ENCODE assay signal across 19 cellular contexts in the genomic region with DNA sequence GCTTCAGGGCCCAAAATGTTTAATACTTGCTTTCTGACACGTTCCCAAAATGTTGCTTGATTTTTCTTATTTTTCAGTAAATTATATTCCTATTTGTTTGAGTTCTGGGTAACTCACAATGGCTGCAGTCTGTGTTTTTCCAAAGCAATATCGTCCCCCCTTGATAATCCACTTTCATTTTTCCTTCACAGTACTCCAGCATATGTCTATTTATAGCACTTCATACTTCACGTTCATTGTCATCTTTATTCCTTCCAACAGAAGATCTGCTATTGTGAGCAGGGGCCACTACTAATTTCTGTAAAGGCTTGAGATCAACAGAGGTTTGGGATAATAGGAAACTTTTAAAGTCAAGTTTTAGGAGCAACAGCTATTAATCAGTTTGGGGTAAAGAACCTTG. TPM values are rescaled to one million over a fixed set of nuclear protein-coding genes. Genes with fewer than 3 reads are reported as not detected.
DNase-seq lines count a peak whose midpoint lies in the region; ATAC-seq and TF ChIP-seq lines count a peak whose summit lies in the region.
"Had no signal": no experiment of that assay in that cellular context is flagged by ENCODE, and none has a peak within 500 bp of the region (broad histone marks: within the 10 kb centered on the region; RNA-seq: fewer than 3 reads in every experiment).

No MANE protein-coding gene starts in this region.

- H3K36me3 ChIP-seq in ascending aorta (no peaks in the 10 kb centered on the region), osteoblast (ENCODE audit: insufficient read depth, low read length) (no peaks in the 10 kb centered on the region)
- H3K36me3 ChIP-seq: left lung had no signal

- H4K20me1 ChIP-seq in osteoblast (ENCODE audit: insufficient read depth, low read length), result no peaks in the 10 kb centered on the region

- H3K27me3 Mint-ChIP-seq in type B pancreatic cell (no peaks in the 10 kb centered on the region), CD14-positive monocyte (ENCODE audit: low read depth in 3 of 3) (peaks cover 0 to 2% (median 2%) of the 10 kb centered on the region in 3 donors)
- H3K27me3 Mint-ChIP-seq: stimulated activated naive CD8-positive, alpha-beta T cell treated with anti-CD3 and anti-CD28 coated beads, Interleukin-15, Interleukin-2, amounts not matched to agents 100 ng/mL and 50 ng/mL, for 24 hours had no signal

- H3K27me3 ChIP-seq in ascending aorta, result no peaks in the 10 kb centered on the region
- no peaks in the 10 kb centered on the region for H3K27me3 ChIP-seq in osteoblast (ENCODE audit: insufficient read depth, low read length)
- H3K27me3 ChIP-seq: left lung had no signal

- DNase-seq in AG08395 (ENCODE audit: low spot score) (peak; percentile 4), ascending aorta (ENCODE audit: low spot score in 2 of 2) (no peak), Right ventricle myocardium superior (no peak), osteoblast (ENCODE audit: insufficient read length, low spot score, missing footprints) (no peak), type B pancreatic cell (ENCODE audit: extremely low spot score, unreplicated experiment) (no peak), CD14-positive monocyte (ENCODE audit: low spot score) (no peak)
- DNase-seq: activated naive CD4-positive, alpha-beta T cell treated with Interleukin-2 at 50 U/mL for 16 hours; aorta; C1 segment of cervical spinal cord; GF-D8; left lung; MM.1S; NCI-H1436 treated with DMSO at 0.1 percent for 48 hours; nucleus accumbens; SIG-M5; T-helper 1 cell had no signal

- H3K79me2 ChIP-seq in osteoblast (ENCODE audit: insufficient read depth, low read length), result no peaks in the 10 kb centered on the region

- ATAC-seq in Right ventricle myocardium superior (ENCODE audit: poor library complexity) (peak; percentile 82), HG03520 (IDR thresholded peaks at IDR 0.05; ENCODE audit: unreplicated experiment) (no peak), HG03196 (IDR thresholded peaks at IDR 0.05; ENCODE audit: unreplicated experiment) (no peak)
- ATAC-seq: left lung had no signal

- no peak for TF ChIP-seq CTCF in ascending aorta (IDR thresholded peaks at IDR 0.05)
- TF ChIP-seq CTCF in osteoblast (IDR thresholded peaks at IDR 0.05; ENCODE audit: extremely low read depth, low read depth, low read length), result no peak
- TF ChIP-seq CTCF in type B pancreatic cell (conservative IDR thresholded peaks at IDR 0.05), result no peak
- TF ChIP-seq CTCF in CD14-positive monocyte (IDR thresholded peaks at IDR 0.05), result no peak

- H3K4me1 ChIP-seq in ascending aorta, result peaks cover 2 to 9% of the 10 kb centered on the region in 2 donors
- peaks cover 2% of the 10 kb centered on the region for H3K4me1 ChIP-seq in osteoblast (ENCODE audit: insufficient read depth, low read length)

- H3K4me2 ChIP-seq in osteoblast (ENCODE audit: insufficient read depth, low read length), result peak overlapping the region; percentile 56

- H3K27ac ChIP-seq in ascending aorta, result peak overlapping the region; percentile 4 to 28
- no peak overlapping the region for H3K27ac ChIP-seq in osteoblast (ENCODE audit: low read depth, low read length)

- H3K9me3 Mint-ChIP-seq in type B pancreatic cell, result no peaks in the 10 kb centered on the region
- H3K9me3 Mint-ChIP-seq in CD14-positive monocyte, result no peaks in the 10 kb centered on the region
- H3K9me3 Mint-ChIP-seq: stimulated activated naive CD8-positive, alpha-beta T cell treated with anti-CD3 and anti-CD28 coated beads, Interleukin-15, Interleukin-2, amounts not matched to agents 100 ng/mL and 50 ng/mL, for 24 hours had no signal

- H3K4me1 Mint-ChIP-seq in type B pancreatic cell (ENCODE audit: unreplicated experiment) (no peaks in the 10 kb centered on the region), CD14-positive monocyte (peaks cover 20% of the 10 kb centered on the region)

- H3K9me3 ChIP-seq in ascending aorta, result no peaks in the 10 kb centered on the region
- H3K9me3 ChIP-seq in osteoblast (ENCODE audit: low read depth, low read length), result no peaks in the 10 kb centered on the region
- H3K9me3 ChIP-seq: left lung had no signal

- peak overlapping the region; percentile 56 for H2AFZ ChIP-seq in osteoblast (ENCODE audit: low read length)

- H3K4me3 ChIP-seq in ascending aorta (peak overlapping the region; percentile 22 to 49), osteoblast (ENCODE audit: insufficient read depth, low read length) (peak overlapping the region; percentile 18)
- H3K4me3 ChIP-seq: left lung had no signal

- intact Hi-C loops in ascending aorta (cut with DNase I) (no loop called here), Right ventricle myocardium superior (cut with DNase I) (no loop called here), CD14-positive monocyte (cut with micrococcal nuclease) (no loop called here)

- H3K4me3 Mint-ChIP-seq in type B pancreatic cell, result no peak overlapping the region
- no peak overlapping the region for H3K4me3 Mint-ChIP-seq in CD14-positive monocyte
- H3K4me3 Mint-ChIP-seq: stimulated activated naive CD8-positive, alpha-beta T cell treated with anti-CD3 and anti-CD28 coated beads, Interleukin-15, Interleukin-2, amounts not matched to agents 100 ng/mL and 50 ng/mL, for 24 hours had no signal

- H3K27ac Mint-ChIP-seq in type B pancreatic cell (no peak overlapping the region), CD14-positive monocyte (peak overlapping the region in 1 of 7 donors; percentile 12)
- H3K27ac Mint-ChIP-seq: stimulated activated naive CD8-positive, alpha-beta T cell treated with anti-CD3 and anti-CD28 coated beads, Interleukin-15, Interleukin-2, amounts not matched to agents 100 ng/mL and 50 ng/mL, for 24 hours had no signal

- H3K36me3 Mint-ChIP-seq in type B pancreatic cell, result no peaks in the 10 kb centered on the region
- H3K36me3 Mint-ChIP-seq in CD14-positive monocyte, result peaks cover 0 to 2% of the 10 kb centered on the region in 2 donors

RNA-seq across cellular contexts. Expression of a gene that starts 11.6 kb away (rescaled TPM):
- total RNA-seq in ascending aorta (2.8 TPM), Right ventricle myocardium superior (14.4 TPM), osteoblast (1.1 and 1.2 TPM in 2 replicates), type B pancreatic cell (ENCODE audit: low replicate concordance) (2.3 and 3.7 TPM in 2 replicates)
- polyA plus RNA-seq in CD14-positive monocyte, result 1 to 10 TPM; 1.8 to 2.1 TPM

RNA-seq across cellular contexts. Expression of a gene that starts 11.7 kb away (rescaled TPM):
- total RNA-seq in ascending aorta (5.5 TPM), Right ventricle myocardium superior (38.2 TPM), osteoblast (14.1 and 19.2 TPM in 2 replicates), type B pancreatic cell (ENCODE audit: low replicate concordance) (57.8 and 59.8 TPM in 2 replicates)
- 10 to 100 TPM; 29.6 to 30.6 TPM for polyA plus RNA-seq in CD14-positive monocyte
